Comparison of ENCODE assay signal across 8 cellular contexts in the genomic region with DNA sequence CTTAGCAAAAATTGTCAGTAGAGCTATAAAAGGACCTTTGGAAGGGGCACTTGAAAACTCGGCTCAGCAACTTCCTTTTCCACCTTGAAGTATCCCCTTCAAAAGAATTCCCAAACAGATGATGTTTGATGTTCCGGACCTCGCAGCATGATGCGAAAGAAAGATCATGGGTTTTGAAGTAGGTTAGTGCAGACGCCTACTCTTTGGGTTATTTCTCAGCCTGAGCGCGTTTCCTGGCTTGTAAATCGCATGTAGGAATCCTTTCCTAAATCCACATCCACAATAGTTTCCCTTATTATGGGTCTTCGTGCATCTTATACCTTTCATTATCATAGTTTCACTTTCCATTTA. TPM values are rescaled to one million over a fixed set of nuclear protein-coding genes. Genes with fewer than 3 reads are reported as not detected.
DNase-seq lines count a peak whose midpoint lies in the region; ATAC-seq and TF ChIP-seq lines count a peak whose summit lies in the region.

No MANE protein-coding gene starts in this region.

- no peaks in the 10 kb centered on the region for H3K27me3 ChIP-seq in HL-60 (ENCODE audit: insufficient read depth, poor library complexity, severe bottlenecking)
- no peaks in the 10 kb centered on the region for H3K27me3 ChIP-seq in iPS DF 6.9 (ENCODE audit: control insufficient read depth, insufficient read depth, low read length)

- H3K27me3 Mint-ChIP-seq in activated CD8-positive, alpha-beta T cell treated with anti-CD3 and anti-CD28 coated beads, Interleukin-2, amount 10 ng/mL, durations not matched to agents 7 days and 5 days (ENCODE audit: low read depth), result peaks cover 11% of the 10 kb centered on the region
- no peaks in the 10 kb centered on the region for H3K27me3 Mint-ChIP-seq in stimulated activated memory B cell treated with anti-CD40 and anti-IgM and Interleukin-4, amounts not matched to agents 10 μg/mL and 1 μg/mL and 100 μg/mL, for 72 hours

- H3K36me3 ChIP-seq in iPS DF 6.9 (ENCODE audit: control insufficient read depth, insufficient read depth, low read length), result no peaks in the 10 kb centered on the region

- ATAC-seq in activated CD8-positive, alpha-beta T cell treated with anti-CD3 and anti-CD28 coated beads, Interleukin-2, amount 10 ng/mL, durations not matched to agents 7 days and 5 days, result no peak
- ATAC-seq in stimulated activated memory B cell treated with anti-CD40 and anti-IgM and Interleukin-4, amounts not matched to agents 10 μg/mL and 1 μg/mL and 100 μg/mL, for 72 hours, result no peak
- ATAC-seq in GM18873 (IDR thresholded peaks at IDR 0.05; ENCODE audit: low FRiP score, unreplicated experiment) (no peak), HG03565 (IDR thresholded peaks at IDR 0.05; ENCODE audit: unreplicated experiment) (no peak)

- DNase-seq in HL-60 (ENCODE audit: low read depth in 1 of 2, low spot score in 1 of 2), result no peak
- DNase-seq in activated CD8-positive, alpha-beta T cell treated with anti-CD3 and anti-CD28 coated beads, Interleukin-2, amount 10 ng/mL, durations not matched to agents 7 days and 5 days, result peak; percentile 28
- DNase-seq in iPS DF 6.9 (ENCODE audit: low read depth, low spot score), result no peak
- DNase-seq in SKM-1 (lab: John Stamatoyannopoulos, UW; ENCODE audit: unreplicated experiment), result no peak
- DNase-seq in NCI-H187 treated with DMSO at 0.1 percent for 48 hours (lab: John Stamatoyannopoulos, UW), result no peak

- POLR2A ChIA-PET in activated CD8-positive, alpha-beta T cell treated with anti-CD3 and anti-CD28 coated beads, Interleukin-2, amount 10 ng/mL, durations not matched to agents 7 days and 5 days (lab: Charles Lee), result interaction anchor here (0.9 to 1.4 kb wide), 3 partner anchors 185 to 1610 kb away, joined by 3 to 4 read pairs (median 3); no protein-coding TSS in a partner anchor

- H3K36me3 Mint-ChIP-seq in activated CD8-positive, alpha-beta T cell treated with anti-CD3 and anti-CD28 coated beads, Interleukin-2, amount 10 ng/mL, durations not matched to agents 7 days and 5 days (ENCODE audit: low read depth), result peaks cover 33% of the 10 kb centered on the region
- H3K36me3 Mint-ChIP-seq in stimulated activated memory B cell treated with anti-CD40 and anti-IgM and Interleukin-4, amounts not matched to agents 10 μg/mL and 1 μg/mL and 100 μg/mL, for 72 hours, result peaks cover 11% of the 10 kb centered on the region

- no peaks in the 10 kb centered on the region for H3K9me3 ChIP-seq in iPS DF 6.9 (ENCODE audit: control insufficient read depth, insufficient read depth, low read length)

- no peaks in the 10 kb centered on the region for H3K9me3 Mint-ChIP-seq in activated CD8-positive, alpha-beta T cell treated with anti-CD3 and anti-CD28 coated beads, Interleukin-2, amount 10 ng/mL, durations not matched to agents 7 days and 5 days (ENCODE audit: insufficient read depth)
- H3K9me3 Mint-ChIP-seq in stimulated activated memory B cell treated with anti-CD40 and anti-IgM and Interleukin-4, amounts not matched to agents 10 μg/mL and 1 μg/mL and 100 μg/mL, for 72 hours, result no peaks in the 10 kb centered on the region

- peak overlapping the region; percentile 98 for H3K4me3 ChIP-seq in HL-60 (replicated peaks; ENCODE audit: insufficient read depth, low read length)
- H3K4me3 ChIP-seq in iPS DF 6.9 (ENCODE audit: low read length), result peak overlapping the region; percentile 63; the same call in 1 of the 2 replicates

- no CpG with 5 or more reads among the region's 9 CpGs for WGBS in iPS DF 6.9 (ENCODE audit: insufficient coverage, insufficient read length)

- H3K4me1 ChIP-seq in iPS DF 6.9 (ENCODE audit: control insufficient read depth, insufficient read depth, low read length), result no peaks in the 10 kb centered on the region

- CTCF ChIA-PET in activated CD8-positive, alpha-beta T cell treated with anti-CD3 and anti-CD28 coated beads, Interleukin-2, amount 10 ng/mL, durations not matched to agents 7 days and 5 days (lab: Charles Lee), result no interaction called here

- H3K4me1 Mint-ChIP-seq in activated CD8-positive, alpha-beta T cell treated with anti-CD3 and anti-CD28 coated beads, Interleukin-2, amount 10 ng/mL, durations not matched to agents 7 days and 5 days (ENCODE audit: low read depth), result peaks cover 41% of the 10 kb centered on the region
- peaks cover 40% of the 10 kb centered on the region for H3K4me1 Mint-ChIP-seq in stimulated activated memory B cell treated with anti-CD40 and anti-IgM and Interleukin-4, amounts not matched to agents 10 μg/mL and 1 μg/mL and 100 μg/mL, for 72 hours

- peak overlapping the region; percentile 78 for H3K27ac ChIP-seq in HL-60 (replicated peaks)
- H3K27ac ChIP-seq in iPS DF 6.9 (ENCODE audit: low read length), result no peak overlapping the region

- peak overlapping the region; percentile 99 for H3K27ac Mint-ChIP-seq in activated CD8-positive, alpha-beta T cell treated with anti-CD3 and anti-CD28 coated beads, Interleukin-2, amount 10 ng/mL, durations not matched to agents 7 days and 5 days
- peak overlapping the region; percentile 91 for H3K27ac Mint-ChIP-seq in stimulated activated memory B cell treated with anti-CD40 and anti-IgM and Interleukin-4, amounts not matched to agents 10 μg/mL and 1 μg/mL and 100 μg/mL, for 72 hours

- peak overlapping the region; percentile 96 for H3K4me3 Mint-ChIP-seq in activated CD8-positive, alpha-beta T cell treated with anti-CD3 and anti-CD28 coated beads, Interleukin-2, amount 10 ng/mL, durations not matched to agents 7 days and 5 days
- H3K4me3 Mint-ChIP-seq in stimulated activated memory B cell treated with anti-CD40 and anti-IgM and Interleukin-4, amounts not matched to agents 10 μg/mL and 1 μg/mL and 100 μg/mL, for 72 hours, result peak overlapping the region; percentile 86

- no peak for TF ChIP-seq CTCF in HL-60 (IDR thresholded peaks at IDR 0.05; ENCODE audit: insufficient read depth, low read length)

RNA-seq across cellular contexts. Expression of gene NEDD1, which starts 0.6 kb away (rescaled TPM):
- total RNA-seq in activated CD8-positive, alpha-beta T cell treated with anti-CD3 and anti-CD28 coated beads, Interleukin-2, amount 10 ng/mL, durations not matched to agents 7 days and 5 days, result 10 to 100 TPM; 42.3 to 43.9 TPM
